ENCODE assay signal across 9 cellular contexts in the genomic region with DNA sequence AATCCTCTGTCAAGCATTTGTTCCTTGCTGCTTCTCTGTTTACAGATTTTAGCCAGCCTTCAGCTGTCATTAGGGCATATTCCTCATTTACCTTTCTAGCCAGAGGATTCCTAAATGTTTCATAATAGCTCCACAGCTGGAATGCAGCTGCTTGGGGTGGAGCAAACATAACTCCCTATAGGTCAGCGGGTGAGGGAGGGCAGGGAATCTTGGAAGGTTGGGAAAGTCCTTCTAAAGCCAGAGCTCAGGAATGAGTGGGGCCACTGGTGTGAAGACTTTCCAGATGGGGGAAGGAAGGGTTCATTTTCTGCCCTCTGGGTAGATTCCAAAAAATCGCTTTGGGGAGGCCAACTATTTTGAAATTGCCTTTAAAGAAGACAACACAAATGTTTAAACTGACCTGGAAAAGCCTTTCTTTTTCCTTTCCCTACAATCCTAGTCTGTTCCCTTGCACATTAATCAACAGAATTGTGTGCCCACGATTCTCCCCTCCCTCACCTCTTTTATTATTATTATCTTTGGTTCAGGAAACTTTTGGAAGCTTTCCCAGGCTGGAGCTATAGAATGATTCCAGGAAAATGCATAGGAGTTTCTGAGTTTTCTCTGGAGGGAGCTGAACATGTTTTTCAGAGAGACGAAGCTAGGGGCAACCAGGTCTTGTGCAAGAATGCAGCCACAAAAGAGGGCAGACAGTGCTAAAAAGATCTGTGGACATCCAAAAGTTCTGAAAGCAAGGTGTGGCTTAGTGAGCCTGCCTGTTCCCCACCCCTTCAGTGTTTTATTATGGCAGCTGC. TPM values are rescaled to one million over a fixed set of nuclear protein-coding genes. Genes with fewer than 3 reads are reported as not detected.
DNase-seq lines count a peak whose midpoint lies in the region; ATAC-seq lines count a peak whose summit lies in the region.
"Had no signal": no experiment of that assay in that cellular context is flagged by ENCODE, and none has a peak within 500 bp of the region (broad histone marks: within the 10 kb centered on the region; RNA-seq: fewer than 3 reads in every experiment).

No MANE protein-coding gene starts in this region.

- peak overlapping the region; percentile 55 for H3K4me3 ChIP-seq in adipocyte (ENCODE audit: low read length)
- H3K4me3 ChIP-seq: thoracic aorta had no signal

- H3K36me3 ChIP-seq in adipocyte (ENCODE audit: control insufficient read depth, insufficient read depth, low read length, severe bottlenecking), result no peaks in the 10 kb centered on the region
- H3K36me3 ChIP-seq: thoracic aorta had no signal

- H3K9ac ChIP-seq in adipocyte (ENCODE audit: low read length), result peak overlapping the region; percentile 80

- no peaks in the 10 kb centered on the region for H3K27me3 ChIP-seq in adipocyte (replicated peaks; ENCODE audit: control insufficient read depth, insufficient read depth, low read length)

- H3K9me3 ChIP-seq in adipocyte (ENCODE audit: control insufficient read depth, low read length), result no peaks in the 10 kb centered on the region
- H3K9me3 ChIP-seq: thoracic aorta had no signal

- intact Hi-C loops in left cardiac atrium (cut with DNase I) (loop anchor here in 1 of 2 donors (5.0 kb wide), 1 partner anchor 88 kb away; no protein-coding TSS in a partner anchor), sciatic nerve (cut with DNase I) (loop anchor here (1.0 kb wide), 1 partner anchor 94 kb away; no protein-coding TSS in a partner anchor)

- peaks cover 58% of the 10 kb centered on the region for H3K4me1 ChIP-seq in adipocyte (ENCODE audit: control insufficient read depth, insufficient read depth, low read length)

- DNase-seq in EH (ENCODE audit: low read depth), result peak; percentile 64
- peak; percentile 76 for DNase-seq in adipocyte (ENCODE audit: low read depth)
- DNase-seq in left cardiac atrium, result no peak
- DNase-seq in sciatic nerve (ENCODE audit: low spot score), result peak; percentile 78
- DNase-seq in central memory CD4-positive, alpha-beta T cell, result no peak
- no peak for DNase-seq in DMS79 treated with DMSO at 0.1 percent for 48 hours (lab: John Stamatoyannopoulos, UW)
- DNase-seq in stimulated activated naive CD4-positive, alpha-beta T cell treated with Interleukin-2 at 50 U/mL for 16 hours (lab: John Stamatoyannopoulos, UW), result no peak

- ATAC-seq in left cardiac atrium (peak; percentile 1 to 10), sciatic nerve (peak; percentile 74), HG03139 (IDR thresholded peaks at IDR 0.05; ENCODE audit: unreplicated experiment) (no peak)

RNA-seq across cellular contexts. Expression of a gene that starts 16.5 kb away (rescaled TPM):
- total RNA-seq in left cardiac atrium, result 10 to 100 TPM; 41.4 to 47.5 TPM
- total RNA-seq in sciatic nerve, result 59.6 TPM

RNA-seq across cellular contexts. Expression of a gene that starts 53.1 kb away (rescaled TPM):
- total RNA-seq in left cardiac atrium, result 10 to 100 TPM; 56.2 to 57.6 TPM
- 39.5 TPM for total RNA-seq in sciatic nerve

Comparison
In these comparisons a context has a peak if more than half of its experiments do, and no peak if none do; other contexts are left out.
1. DNase-seq: peak in EH (single experiment), adipocyte (single experiment) and sciatic nerve (single experiment); none in left cardiac atrium (single experiment), central memory CD4-positive, alpha-beta T cell (single experiment), DMS79 treated with DMSO at 0.1 percent for 48 hours (single experiment) and stimulated activated naive CD4-positive, alpha-beta T cell treated with Interleukin-2 at 50 U/mL for 16 hours (single experiment).